ENCODE assay signal across 8 cellular contexts in genomic region chr19:52094526-52094925, GRCh38. TPM values are rescaled to one million over a fixed set of nuclear protein-coding genes. Genes with fewer than 3 reads are reported as not detected.
DNase-seq lines count a peak whose midpoint lies in the region; ATAC-seq, FAIRE-seq and TF ChIP-seq lines count a peak whose summit lies in the region.

No MANE protein-coding gene starts in this region.

- peaks cover 19% of the 10 kb centered on the region for H3K4me1 Mint-ChIP-seq in mesothelial cell of epicardium

- TF ChIP-seq POLR2A in A549 (IDR thresholded peaks at IDR 0.05; ENCODE audit: low read length): no peak

- H3K4me3 ChIP-seq in A549 (peak overlapping the region; percentile 55; the same call in 2 of the 3 replicates), bronchial epithelial cell (ENCODE audit: low read depth, low read length) (peak overlapping the region; percentile 96)

- H3K27me3 ChIP-seq in bronchial epithelial cell (ENCODE audit: control insufficient read depth, insufficient read depth, low read length): no peaks in the 10 kb centered on the region

- peaks cover 83% of the 10 kb centered on the region for H3K9me3 ChIP-seq in A549

- POLR2A ChIA-PET in A549 (lab: Yijun Ruan, JAX): no interaction called here

- TF ChIP-seq RAD21 in A549 (conservative IDR thresholded peaks at IDR 0.05 in 1 of 2, IDR thresholded peaks at IDR 0.05 in 1 of 2): no peak

- peak overlapping the region; percentile 92 for H3K4me3 Mint-ChIP-seq in mesothelial cell of epicardium

- peak overlapping the region; percentile 49 for H3K4me2 ChIP-seq in A549

- no peak for TF ChIP-seq EP300 in A549 (IDR thresholded peaks at IDR 0.05)

- peaks cover 58% of the 10 kb centered on the region for H3K9me3 Mint-ChIP-seq in mesothelial cell of epicardium

- H3K27me3 Mint-ChIP-seq in mesothelial cell of epicardium (ENCODE audit: low read depth): no peaks in the 10 kb centered on the region

- H3K36me3 Mint-ChIP-seq in mesothelial cell of epicardium: peaks cover 49% of the 10 kb centered on the region

- TF ChIP-seq CTCF in A549 (IDR thresholded peaks at IDR 0.05) (no peak), bronchial epithelial cell (IDR thresholded peaks at IDR 0.05; ENCODE audit: insufficient read depth, low read length, severe bottlenecking) (no peak), mesothelial cell of epicardium (IDR thresholded peaks at IDR 0.05; ENCODE audit: unreplicated experiment) (no peak)

- H3K36me3 ChIP-seq in bronchial epithelial cell (ENCODE audit: control insufficient read depth, insufficient read depth, low read length): peaks cover 9% of the 10 kb centered on the region

- FAIRE-seq in A549 (lab: Jason Lieb, UNC) (no peak), bronchial epithelial cell (lab: Jason Lieb, UNC) (no peak)

- H3K4me1 ChIP-seq in A549: no peaks in the 10 kb centered on the region

- no peak for DNase-seq in A549 (ENCODE audit: low read depth in 1 of 2, low spot score in 1 of 2)
- peak; percentile 39 for DNase-seq in HT-29 (ENCODE audit: low spot score)
- DNase-seq in bronchial epithelial cell (ENCODE audit: low read depth): no peak
- no peak for DNase-seq in mesothelial cell of epicardium (ENCODE audit: low spot score in 2 of 2, unreplicated experiment in 2 of 2)
- no peak for DNase-seq in NCI-H2107 (lab: John Stamatoyannopoulos, UW)
- DNase-seq in stimulated activated CD4-positive, alpha-beta T cell treated with anti-CD3 and anti-CD28 coated beads, Interleukin-2, amount 100 ng/mL, for 24 hours: no peak
- DNase-seq in GM19240 (ENCODE audit: insufficient read length, low spot score): no peak

- WGBS in A549 (ENCODE audit: missing lambda C conversion rate): 47% methylated on average over 6 of the region's 6 CpGs

- no peak overlapping the region for H3K27ac ChIP-seq in A549

- ATAC-seq in A549: no peak
- no peak for ATAC-seq in HG03342 (IDR thresholded peaks at IDR 0.05; ENCODE audit: unreplicated experiment)

- CTCF ChIA-PET in A549 (lab: Yijun Ruan, JAX): interaction anchor here (0.6 kb wide), 1 partner anchor 1330 kb away, joined by 3 read pairs; no protein-coding TSS in a partner anchor

- H3K27ac Mint-ChIP-seq in mesothelial cell of epicardium: peak overlapping the region; percentile 98

TF ChIP-seq in A549, 52 proteins besides CTCF, POLR2A, EP300 and RAD21:
- no peak for TF ChIP-seq BCL3 (IDR thresholded peaks at IDR 0.05)

RNA-seq across cellular contexts. Expression of gene ZNF841, which starts 1.0 kb away (rescaled TPM):
- 4.9 and 5.3 TPM in 2 replicates for polyA plus RNA-seq in A549 (2011; rRNA removed)
- polyA plus RNA-seq in A549 (2012; cell fraction: cytosol; rRNA removed): 0.98 and 1.6 TPM in 2 replicates
- 1.8 and 3.4 TPM in 2 replicates for polyA plus RNA-seq in A549 (2012; cell fraction: nucleus; rRNA removed)
- 2.2 to 3.0 TPM (median 2.4 TPM) in 3 replicates for polyA plus RNA-seq in A549 (2017; fragmentation: RNase III; extraction: RNeasy Plus Mini Kit Qiagen cat#74134 plus additional on column Dnase treatment)
- polyA minus RNA-seq in A549 (2011; rRNA and poly(A)+ RNA removed): 5.5 and 9.3 TPM in 2 replicates
- total RNA-seq in HT-29 (2014; rRNA removed; shearing (Covaris generic)): 6.7 and 8.7 TPM in 2 replicates
- 35.3 and 57.4 TPM in 2 replicates for total RNA-seq in bronchial epithelial cell
- total RNA-seq in mesothelial cell of epicardium: 36.4 to 40.5 TPM (median 37.9 TPM) in 3 replicates

RNA-seq across cellular contexts. Expression of gene ZNF616, which starts 45.2 kb away (rescaled TPM):
- polyA plus RNA-seq in A549 (2011; rRNA removed): 1.8 and 1.9 TPM in 2 replicates
- 0.22 and 0.25 TPM in 2 replicates for polyA plus RNA-seq in A549 (2012; cell fraction: cytosol; rRNA removed)
- 0.13 and 0.17 TPM in 2 replicates for polyA plus RNA-seq in A549 (2012; cell fraction: nucleus; rRNA removed)
- 0.90 to 1.3 TPM (median 1.2 TPM) in 3 replicates for polyA plus RNA-seq in A549 (2017; fragmentation: RNase III; extraction: RNeasy Plus Mini Kit Qiagen cat#74134 plus additional on column Dnase treatment)
- 2.6 and 3.8 TPM in 2 replicates for polyA minus RNA-seq in A549 (2011; rRNA and poly(A)+ RNA removed)
- total RNA-seq in HT-29 (2014; rRNA removed; shearing (Covaris generic)): 0.50 and 0.81 TPM in 2 replicates
- total RNA-seq in bronchial epithelial cell: 10.0 and 12.4 TPM in 2 replicates
- 19.1 to 21.7 TPM (median 19.8 TPM) in 3 replicates for total RNA-seq in mesothelial cell of epicardium

RNA-seq across cellular contexts. Expression of gene ZNF432, which starts 45.9 kb away (rescaled TPM):
- polyA plus RNA-seq in A549 (2011; rRNA removed) (2.6 and 3.8 TPM in 2 replicates), A549 (2017; fragmentation: RNase III; extraction: RNeasy Plus Mini Kit Qiagen cat#74134 plus additional on column Dnase treatment) (2.0 to 3.3 TPM (median 2.4 TPM) in 3 replicates)
- 0.50 and 0.73 TPM in 2 replicates for polyA plus RNA-seq in A549 (2012; cell fraction: cytosol; rRNA removed)
- polyA plus RNA-seq in A549 (2012; cell fraction: nucleus; rRNA removed): 1.5 and 3.2 TPM in 2 replicates
- 4.8 and 5.2 TPM in 2 replicates for polyA minus RNA-seq in A549 (2011; rRNA and poly(A)+ RNA removed)
- total RNA-seq in HT-29 (2014; rRNA removed; shearing (Covaris generic)): 4.9 and 5.3 TPM in 2 replicates
- total RNA-seq in bronchial epithelial cell (8.2 and 17.2 TPM in 2 replicates), mesothelial cell of epicardium (23.3 to 25.9 TPM (median 23.7 TPM) in 3 replicates)
